ENCODE assay signal across 19 cellular contexts in genomic region chr15:71515375-71516186, GRCh38.
DNase-seq lines count a peak whose midpoint lies in the region; ATAC-seq and TF ChIP-seq lines count a peak whose summit lies in the region.
"Had no signal": no experiment of that assay in that cellular context is flagged by ENCODE, and none has a peak within 500 bp of the region (broad histone marks: within the 10 kb centered on the region; RNA-seq: fewer than 3 reads in every experiment).

No MANE protein-coding gene starts in this region.

- no peaks in the 10 kb centered on the region for H3K27me3 Mint-ChIP-seq in endothelial cell (ENCODE audit: unreplicated experiment)

- no peak overlapping the region for H3K27ac Mint-ChIP-seq in endothelial cell (ENCODE audit: unreplicated experiment)
- H3K27ac Mint-ChIP-seq: B cell, IgD-negative memory B cell had no signal

- intact Hi-C loops in gastrocnemius medialis (cut with DNase I; ENCODE audit: low total_unique reads), result no loop called here

- ATAC-seq in GM19023 (IDR thresholded peaks at IDR 0.05; ENCODE audit: unreplicated experiment), result no peak
- ATAC-seq in gastrocnemius medialis, result no peak

- DNase-seq in M059J (ENCODE audit: low read depth), result peak; percentile 10
- DNase-seq in endothelial cell (ENCODE audit: low spot score), result no peak
- DNase-seq in Peyer's patch, result no peak
- no peak for DNase-seq in gastrocnemius medialis
- DNase-seq: activated CD4-positive, alpha-beta T cell treated with anti-CD3 and anti-CD28 coated beads for 4 hours; activated CD8-positive, alpha-beta memory T cell treated with anti-CD3 and anti-CD28 coated beads, Interleukin-2, amount 50 U/mL, for 48 hours; activated gamma-delta T cell treated with Interleukin-2 at 50 U/mL for 16 hours; Calu3; NCI-H524; stimulated activated CD4-positive, alpha-beta T cell treated with anti-CD3 and anti-CD28 coated beads, Interleukin-4, amount 100 ng/mL, for 4 hours; thyroid gland had no signal

- H3K9me3 ChIP-seq in liver (ENCODE audit: control insufficient read depth in 4 of 4, low read length in 3 of 4) (no peaks in the 10 kb centered on the region), Peyer's patch (no peaks in the 10 kb centered on the region), gastrocnemius medialis (no peaks in the 10 kb centered on the region)
- H3K9me3 ChIP-seq: thyroid gland had no signal

- H3K4me1 Mint-ChIP-seq in endothelial cell (ENCODE audit: unreplicated experiment), result peaks cover 4% of the 10 kb centered on the region
- H3K4me1 Mint-ChIP-seq: B cell, IgD-negative memory B cell had no signal

- no peak overlapping the region for H3K4me3 Mint-ChIP-seq in endothelial cell (ENCODE audit: unreplicated experiment)
- H3K4me3 Mint-ChIP-seq: B cell, IgD-negative memory B cell had no signal

- H3K27me3 ChIP-seq in liver (ENCODE audit: control insufficient read depth in 4 of 4, insufficient read depth in 4 of 4, low read length in 3 of 4) (no peaks in the 10 kb centered on the region), Peyer's patch (no peaks in the 10 kb centered on the region), gastrocnemius medialis (no peaks in the 10 kb centered on the region)
- H3K27me3 ChIP-seq: thyroid gland had no signal

- no peak for TF ChIP-seq RAD21 in liver (IDR thresholded peaks at IDR 0.05)

- WGBS in liver, result 36% methylated on average over 10 of the region's 10 CpGs

- H3K36me3 Mint-ChIP-seq in endothelial cell (ENCODE audit: low read depth, unreplicated experiment), result no peaks in the 10 kb centered on the region

- in situ Hi-C loops in gastrocnemius medialis (cut with MboI; ENCODE audit: low sequenced_read_pairs in 4 of 4), result no loop called here

- H3K36me3 ChIP-seq in liver (ENCODE audit: control insufficient read depth in 4 of 4, insufficient read depth in 3 of 4, low read depth in 1 of 4, low read length in 3 of 4) (no peaks in the 10 kb centered on the region), Peyer's patch (no peaks in the 10 kb centered on the region), gastrocnemius medialis (no peaks in the 10 kb centered on the region)
- H3K36me3 ChIP-seq: thyroid gland had no signal

- H3K27ac ChIP-seq in cingulate gyrus (ENCODE audit: low read depth, low read length) (peak overlapping the region; percentile 56), liver (ENCODE audit: low read depth in 1 of 2, low read length in 2 of 2) (peak overlapping the region; percentile 51), temporal lobe (ENCODE audit: low read depth, low read length) (peak overlapping the region; percentile 29), Peyer's patch (no peak overlapping the region), gastrocnemius medialis (peak overlapping the region in 1 of 4 donors; percentile 20)
- H3K27ac ChIP-seq: coronary artery, SK-N-MC, thyroid gland had no signal

- no peaks in the 10 kb centered on the region for H3K9me3 Mint-ChIP-seq in endothelial cell (ENCODE audit: unreplicated experiment)
- H3K9me3 Mint-ChIP-seq: IgD-negative memory B cell had no signal

- no peak overlapping the region for H3K9ac ChIP-seq in liver (ENCODE audit: low read depth in 1 of 2, low read length in 2 of 2)

- TF ChIP-seq CTCF in liver (IDR thresholded peaks at IDR 0.05; ENCODE audit: low read depth, low read length, missing input control), result no peak
- TF ChIP-seq CTCF in endothelial cell (IDR thresholded peaks at IDR 0.05; ENCODE audit: unreplicated experiment), result no peak
- no peak for TF ChIP-seq CTCF in Peyer's patch (IDR thresholded peaks at IDR 0.05)
- TF ChIP-seq CTCF in gastrocnemius medialis (IDR thresholded peaks at IDR 0.05 in 4 of 5, conservative IDR thresholded peaks at IDR 0.05 in 1 of 5), result no peak

- TF ChIP-seq POLR2A in Peyer's patch (IDR thresholded peaks at IDR 0.05) (no peak), gastrocnemius medialis (IDR thresholded peaks at IDR 0.05) (no peak)

- H3K4me1 ChIP-seq in liver (ENCODE audit: control insufficient read depth in 4 of 4, insufficient read depth in 4 of 4, low read length in 3 of 4) (peaks cover 5 to 41% (median 31%) of the 10 kb centered on the region in 4 donors), Peyer's patch (no peaks in the 10 kb centered on the region), gastrocnemius medialis (peaks cover 0 to 15% of the 10 kb centered on the region in 2 donors)
- H3K4me1 ChIP-seq: thyroid gland had no signal

- H3K4me3 ChIP-seq in liver (ENCODE audit: low read depth in 1 of 3, low read length in 3 of 3) (no peak overlapping the region), Peyer's patch (no peak overlapping the region), gastrocnemius medialis (no peak overlapping the region)
- H3K4me3 ChIP-seq: coronary artery, SK-N-MC, thyroid gland had no signal

TF ChIP-seq in liver, 16 proteins besides CTCF, POLR2A, EP300 and RAD21:
- TF ChIP-seq JUND (IDR thresholded peaks at IDR 0.05) (peak; percentile 18 to 49), SP1 (IDR thresholded peaks at IDR 0.05) (peak; percentile 7), YY1 (IDR thresholded peaks at IDR 0.05) (no peak), RXRA (IDR thresholded peaks at IDR 0.05) (peak; percentile 52 to 55), HNF4A (conservative IDR thresholded peaks at IDR 0.05) (peak; percentile 81 to 82)
- TF ChIP-seq, protein P1, sequence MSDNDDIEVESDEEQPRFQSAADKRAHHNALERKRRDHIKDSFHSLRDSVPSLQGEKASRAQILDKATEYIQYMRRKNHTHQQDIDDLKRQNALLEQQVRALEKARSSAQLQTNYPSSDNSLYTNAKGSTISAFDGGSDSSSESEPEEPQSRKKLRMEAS (IDR thresholded peaks at IDR 0.05), result peak; percentile 29
- TF ChIP-seq, protein P2, sequence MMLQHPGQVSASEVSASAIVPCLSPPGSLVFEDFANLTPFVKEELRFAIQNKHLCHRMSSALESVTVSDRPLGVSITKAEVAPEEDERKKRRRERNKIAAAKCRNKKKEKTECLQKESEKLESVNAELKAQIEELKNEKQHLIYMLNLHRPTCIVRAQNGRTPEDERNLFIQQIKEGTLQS (IDR thresholded peaks at IDR 0.05), result no peak

Comparison
In these comparisons a context has a peak if more than half of its experiments do, and no peak if none do; other contexts are left out.
1. H3K27ac ChIP-seq: peak in cingulate gyrus (single experiment), liver (2 of 2) and temporal lobe (single experiment); none in Peyer's patch (0 of 4).